Comparison of ENCODE assay signal across 8 cellular contexts in genomic region chr2:54503192-54503591, GRCh38.
DNase-seq lines count a peak whose midpoint lies in the region; ATAC-seq and TF ChIP-seq lines count a peak whose summit lies in the region.

No MANE protein-coding gene starts in this region.

- peak; percentile 35 for DNase-seq in SIG-M5 treated with dmso at 0.1 percent for 504 hours (lab: John Stamatoyannopoulos, UW; ENCODE audit: unreplicated experiment)
- DNase-seq in SIG-M5 (lab: John Stamatoyannopoulos, UW): no peak
- peak in 1 of 2 donors; percentile 54 for DNase-seq in foreskin fibroblast
- peak; percentile 28 for DNase-seq in stimulated activated CD4-positive, alpha-beta T cell treated with anti-CD3 and anti-CD28 coated beads, Interleukin-4, amount 100 ng/mL, for 1 hour
- no peak for DNase-seq in OCI-M2 (lab: John Stamatoyannopoulos, UW; ENCODE audit: unreplicated experiment)

- ATAC-seq in HG03378 (IDR thresholded peaks at IDR 0.05; ENCODE audit: unreplicated experiment): peak; percentile 54
- ATAC-seq in HG02588 (IDR thresholded peaks at IDR 0.05; ENCODE audit: unreplicated experiment): no peak

- TF ChIP-seq CTCF in VCaP (conservative IDR thresholded peaks at IDR 0.05) (peak; percentile 63), foreskin fibroblast (IDR thresholded peaks at IDR 0.05; ENCODE audit: low read depth, low read length) (peak; percentile 52)

- H3K4me3 ChIP-seq in foreskin fibroblast (ENCODE audit: low read depth in 1 of 2, low read length in 2 of 2): no peak overlapping the region

- H3K27ac ChIP-seq in VCaP: no peak overlapping the region

Comparison
In these comparisons a context has a peak if more than half of its experiments do, and no peak if none do; other contexts are left out.
1. DNase-seq: peak in SIG-M5 treated with dmso at 0.1 percent for 504 hours (single experiment) and stimulated activated CD4-positive, alpha-beta T cell treated with anti-CD3 and anti-CD28 coated beads, Interleukin-4, amount 100 ng/mL, for 1 hour (single experiment); none in SIG-M5 (single experiment) and OCI-M2 (single experiment).